9 cellular contexts compared by ENCODE assay signal in the genomic region with DNA sequence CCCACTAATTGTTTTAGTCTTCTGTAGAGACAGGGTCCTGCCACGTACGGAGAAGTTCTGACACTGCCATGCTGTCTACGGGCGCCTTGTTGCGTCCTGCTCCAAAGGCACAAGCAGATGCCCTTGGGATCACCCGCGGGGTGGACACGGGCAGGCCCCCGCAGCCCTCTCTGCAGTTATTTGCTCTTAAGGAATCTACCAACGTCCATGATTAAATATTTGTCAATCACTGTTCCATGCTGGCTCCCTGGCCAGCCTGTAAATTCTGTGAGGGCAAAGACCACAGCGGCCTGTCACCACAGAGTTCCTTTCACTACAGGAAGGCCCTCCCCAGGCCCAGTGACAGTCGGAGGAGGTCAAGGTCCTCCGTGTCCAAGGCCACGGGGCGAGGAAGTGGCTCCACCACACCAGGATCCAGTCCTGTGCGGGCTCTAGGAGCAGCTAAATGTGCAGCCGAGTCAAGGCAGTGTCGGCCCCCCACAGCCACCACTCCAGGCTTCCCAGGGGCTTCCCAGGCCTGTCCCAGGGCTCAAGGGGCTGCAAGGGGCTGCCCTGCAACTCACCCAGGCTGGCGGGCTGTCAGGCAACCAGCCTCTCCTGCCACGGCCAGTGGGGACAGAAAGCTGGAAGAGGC. TPM values are rescaled to one million over a fixed set of nuclear protein-coding genes. Genes with fewer than 3 reads are reported as not detected.
DNase-seq lines count a peak whose midpoint lies in the region; ATAC-seq, FAIRE-seq and TF ChIP-seq lines count a peak whose summit lies in the region.
"Had no signal": no experiment of that assay in that cellular context is flagged by ENCODE, and none has a peak within 500 bp of the region (broad histone marks: within the 10 kb centered on the region; RNA-seq: fewer than 3 reads in every experiment).

No MANE protein-coding gene starts in this region.

- H3K9me3 ChIP-seq in astrocyte (ENCODE audit: insufficient read depth, low read depth, low read length) (no peaks in the 10 kb centered on the region), right lobe of liver (no peaks in the 10 kb centered on the region), tibial artery (no peaks in the 10 kb centered on the region)

- H3K4me3 ChIP-seq in astrocyte (ENCODE audit: insufficient read depth, low read depth, low read length) (peak overlapping the region; percentile 70), right lobe of liver (peak overlapping the region; percentile 94 to 99 (median 97)), tibial artery (peak overlapping the region; percentile 79 to 88)

- peaks cover 5% of the 10 kb centered on the region for H3K4me1 Mint-ChIP-seq in astrocyte (ENCODE audit: low read depth, unreplicated experiment)

- H2AFZ ChIP-seq in astrocyte (ENCODE audit: low read depth, low read length), result no peak overlapping the region

- TF ChIP-seq CTCF in astrocyte (IDR thresholded peaks at IDR 0.05; ENCODE audit: insufficient read depth, low read depth, low read length) (no peak), right lobe of liver (IDR thresholded peaks at IDR 0.05) (no peak), tibial artery (IDR thresholded peaks at IDR 0.05) (no peak)

- peak overlapping the region; percentile 81 for H3K27ac Mint-ChIP-seq in astrocyte (ENCODE audit: unreplicated experiment)

- H3K27me3 ChIP-seq in astrocyte (ENCODE audit: insufficient read depth, low read length) (no peaks in the 10 kb centered on the region), right lobe of liver (no peaks in the 10 kb centered on the region), tibial artery (no peaks in the 10 kb centered on the region)

- DNase-seq in activated effector memory CD4-positive, alpha-beta T cell treated with anti-CD3 and anti-CD28 coated beads, Interleukin-2, amount 50 U/mL, for 16 hours, result peak; percentile 69
- DNase-seq in activated effector memory CD4-positive, alpha-beta T cell treated with Interleukin-2 at 50 U/mL for 16 hours, result no peak
- no peak for DNase-seq in astrocyte (ENCODE audit: low read depth)
- DNase-seq in right lobe of liver, result peak; percentile 79 to 92 (median 92)
- no peak for DNase-seq in tibial artery
- no peak for DNase-seq in EL
- no peak for DNase-seq in nucleus accumbens (lab: John Stamatoyannopoulos, UW)

- H3K79me2 ChIP-seq in astrocyte (ENCODE audit: insufficient read depth, low read length), result peaks cover 74% of the 10 kb centered on the region

- TF ChIP-seq POLR2A in right lobe of liver (IDR thresholded peaks at IDR 0.05), result peak; percentile 59

- ATAC-seq in right lobe of liver (peak; percentile 51 to 70 (median 65)), HG03196 (IDR thresholded peaks at IDR 0.05; ENCODE audit: unreplicated experiment) (no peak)

- peak overlapping the region; percentile 90 for H3K4me3 Mint-ChIP-seq in astrocyte (ENCODE audit: unreplicated experiment)

- H3K27ac ChIP-seq in astrocyte (ENCODE audit: low read depth, low read length) (peak overlapping the region; percentile 78), right lobe of liver (peak overlapping the region; percentile 79 to 95 (median 94)), tibial artery (peak overlapping the region in 1 of 2 donors; percentile 80)

- no peak for FAIRE-seq in astrocyte (lab: Jason Lieb, UNC)

- no peaks in the 10 kb centered on the region for H3K27me3 Mint-ChIP-seq in astrocyte (ENCODE audit: low read depth, unreplicated experiment)

- H3K36me3 ChIP-seq in astrocyte (ENCODE audit: insufficient read depth, low read length), result no peaks in the 10 kb centered on the region
- H3K36me3 ChIP-seq in right lobe of liver, result no peaks in the 10 kb centered on the region
- H3K36me3 ChIP-seq in tibial artery, result peaks cover 0 to 9% (median 0%) of the 10 kb centered on the region in 3 donors

- H3K4me2 ChIP-seq in astrocyte (ENCODE audit: low read length), result peak overlapping the region; percentile 93

- no peaks in the 10 kb centered on the region for H3K36me3 Mint-ChIP-seq in astrocyte (ENCODE audit: low read depth, unreplicated experiment)

- 4% methylated on average over 7 of the region's 20 CpGs for WGBS in right lobe of liver (ENCODE audit: insufficient coverage, low coverage, low lambda C conversion rate, missing lambda C conversion rate)

- H3K9me3 Mint-ChIP-seq in astrocyte (ENCODE audit: unreplicated experiment), result no peaks in the 10 kb centered on the region

- intact Hi-C loops in right lobe of liver (cut with DNase I) (no loop called here), tibial artery (cut with DNase I; ENCODE audit: low total_unique reads) (loop anchor here (5.0 kb wide), 1 partner anchor 251 kb away; a partner anchor contains a TSS)

- H3K9ac ChIP-seq in astrocyte (ENCODE audit: low read length), result peak overlapping the region; percentile 95

- peaks cover 62% of the 10 kb centered on the region for H4K20me1 ChIP-seq in astrocyte (ENCODE audit: insufficient read depth, low read length)

- H3K4me1 ChIP-seq in astrocyte (ENCODE audit: insufficient read depth, low read length) (peaks cover 30% of the 10 kb centered on the region), right lobe of liver (peaks cover 0 to 57% (median 23%) of the 10 kb centered on the region in 4 donors), tibial artery (peaks cover 0 to 77% (median 64%) of the 10 kb centered on the region in 4 donors)

RNA-seq across cellular contexts. Expression of a gene that starts 2.1 kb away (rescaled TPM):
- total RNA-seq in astrocyte (58.3 and 58.5 TPM in 2 replicates), right lobe of liver (10 to 100 TPM; 18.3 to 85.0 (median 28.8) TPM)

RNA-seq across cellular contexts. Expression of a gene that starts 15.3 kb away (rescaled TPM):
- 72.0 and 78.8 TPM in 2 replicates for total RNA-seq in astrocyte
- 10 to 100 TPM in 3 of 6 experiments, 1 to 10 TPM in 3; 4.2 to 18.7 (median 10.4) TPM for total RNA-seq in right lobe of liver

RNA-seq across cellular contexts. Expression of a gene that starts 21.2 kb away (rescaled TPM):
- total RNA-seq in astrocyte (0.25 TPM in 1 of 2 replicates, not detected in the other), right lobe of liver (under 1 TPM in 1 of 6 experiments, not detected in 5; 0.15 TPM)
- total RNA-seq: Daoy had no signal

RNA-seq across cellular contexts. Expression of a gene that starts 27.6 kb away (rescaled TPM):
- 43.4 and 45.3 TPM in 2 replicates for total RNA-seq in astrocyte
- 10 to 100 TPM; 25.9 to 42.9 (median 33.3) TPM for total RNA-seq in right lobe of liver

RNA-seq across cellular contexts. Expression of a gene that starts 34.3 kb away (rescaled TPM):
- total RNA-seq in astrocyte (not detected in 2 replicates), right lobe of liver (under 1 TPM in 1 of 6 experiments, not detected in 5; 0.20 TPM)
- total RNA-seq: Daoy had no signal

Comparison
In these comparisons a context has a peak if more than half of its experiments do, and no peak if none do; other contexts are left out.
1. DNase-seq: peak in activated effector memory CD4-positive, alpha-beta T cell treated with anti-CD3 and anti-CD28 coated beads, Interleukin-2, amount 50 U/mL, for 16 hours (single experiment) and right lobe of liver (3 of 3); none in activated effector memory CD4-positive, alpha-beta T cell treated with Interleukin-2 at 50 U/mL for 16 hours (single experiment), astrocyte (single experiment), tibial artery (0 of 2), EL (single experiment) and nucleus accumbens (0 of 56).
2. Peak in every context shown above with its lines, with median percentiles within 50 percentile points of each other: H3K4me3 ChIP-seq.